Comparison of ENCODE assay signal across 8 cellular contexts in the genomic region with DNA sequence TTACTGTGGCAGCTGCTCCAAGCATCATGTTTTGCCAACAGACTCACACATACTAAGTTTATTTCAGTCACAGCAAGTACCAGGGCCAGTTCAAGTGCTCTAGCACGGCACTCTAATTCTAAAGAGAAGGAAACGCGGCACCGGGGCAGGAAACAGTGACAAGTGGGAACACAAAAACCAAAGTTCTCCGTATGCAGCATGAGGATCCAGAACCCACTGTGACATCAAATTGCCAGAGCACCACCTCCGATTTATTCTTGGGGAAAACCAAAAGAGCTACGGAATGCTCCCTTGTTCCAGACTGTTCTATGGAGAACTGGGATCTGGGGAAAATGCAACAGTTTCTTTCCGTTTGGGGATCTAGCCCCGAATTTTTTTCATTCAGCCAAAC. TPM values are rescaled to one million over a fixed set of nuclear protein-coding genes. Genes with fewer than 3 reads are reported as not detected.
A peak's percentile ranks its signal among the peaks of the same experiment; 100 is the strongest.
DNase-seq lines count a peak whose midpoint lies in the region; ATAC-seq, FAIRE-seq and TF ChIP-seq lines count a peak whose summit lies in the region.

No MANE protein-coding gene starts in this region.

- peaks cover 25 to 49% (median 42%) of the 10 kb centered on the region in 4 donors for H3K4me1 ChIP-seq in stomach

- H3K36me3 Mint-ChIP-seq in IgD-negative memory B cell (peaks cover 1% of the 10 kb centered on the region), immature natural killer cell (peaks cover 0 to 5% (median 0%) of the 10 kb centered on the region in 3 donors)
- peaks cover 14% of the 10 kb centered on the region for H3K36me3 Mint-ChIP-seq in activated naive CD8-positive, alpha-beta T cell treated with anti-CD3 and anti-CD28 coated beads, Interleukin-2, amount 10 ng/mL, durations not matched to agents 7 days and 5 days

- no peak for TF ChIP-seq CTCF in stomach (IDR thresholded peaks at IDR 0.05)

- peak overlapping the region; percentile 90 to 98 (median 97) for H3K4me3 Mint-ChIP-seq in IgD-negative memory B cell
- peak overlapping the region; percentile 91 for H3K4me3 Mint-ChIP-seq in activated naive CD8-positive, alpha-beta T cell treated with anti-CD3 and anti-CD28 coated beads, Interleukin-2, amount 10 ng/mL, durations not matched to agents 7 days and 5 days
- H3K4me3 Mint-ChIP-seq in immature natural killer cell = peak overlapping the region; percentile 91 to 97 (median 95)

- no peaks in the 10 kb centered on the region for H3K9me3 ChIP-seq in stomach

- H3K27ac Mint-ChIP-seq in IgD-negative memory B cell (peak overlapping the region; percentile 73 to 97 (median 94)), immature natural killer cell (peak overlapping the region; percentile 86 to 94 (median 88))
- H3K27ac Mint-ChIP-seq in activated naive CD8-positive, alpha-beta T cell treated with anti-CD3 and anti-CD28 coated beads, Interleukin-2, amount 10 ng/mL, durations not matched to agents 7 days and 5 days = peak overlapping the region; percentile 94

- H3K9me3 Mint-ChIP-seq in IgD-negative memory B cell (no peaks in the 10 kb centered on the region), immature natural killer cell (no peaks in the 10 kb centered on the region)
- no peaks in the 10 kb centered on the region for H3K9me3 Mint-ChIP-seq in activated naive CD8-positive, alpha-beta T cell treated with anti-CD3 and anti-CD28 coated beads, Interleukin-2, amount 10 ng/mL, durations not matched to agents 7 days and 5 days

- H3K36me3 ChIP-seq in stomach = no peaks in the 10 kb centered on the region

- peaks cover 1% of the 10 kb centered on the region for H3K27me3 Mint-ChIP-seq in IgD-negative memory B cell
- H3K27me3 Mint-ChIP-seq in activated naive CD8-positive, alpha-beta T cell treated with anti-CD3 and anti-CD28 coated beads, Interleukin-2, amount 10 ng/mL, durations not matched to agents 7 days and 5 days = peaks cover 19% of the 10 kb centered on the region
- peaks cover 0 to 3% (median 0%) of the 10 kb centered on the region in 3 donors for H3K27me3 Mint-ChIP-seq in immature natural killer cell (ENCODE audit: low read depth in 3 of 3)

- peak overlapping the region; percentile 57 to 92 (median 89) for H3K27ac ChIP-seq in stomach

- POLR2A ChIA-PET in activated naive CD8-positive, alpha-beta T cell treated with anti-CD3 and anti-CD28 coated beads, Interleukin-2, amount 10 ng/mL, durations not matched to agents 7 days and 5 days (lab: Charles Lee) = interaction anchor here (0.6 to 1.1 kb wide), 2 partner anchors 381 to 590 kb away, joined by 3 to 5 read pairs; a partner anchor contains a TSS

- no peak for FAIRE-seq in frontal cortex (lab: Jason Lieb, UNC)

- DNase-seq in GDM1 (lab: John Stamatoyannopoulos, UW) (peak; percentile 47), immature natural killer cell (no peak), stomach (no peak), frontal cortex (ENCODE audit: low spot score in 2 of 2) (no peak), mucosa of gallbladder (ENCODE audit: low spot score) (no peak)
- DNase-seq in activated naive CD8-positive, alpha-beta T cell treated with anti-CD3 and anti-CD28 coated beads, Interleukin-2, amount 10 ng/mL, durations not matched to agents 7 days and 5 days = peak; percentile 42

- intact Hi-C loops in stomach (cut with DNase I; ENCODE audit: low total_unique reads) = no loop called here

- TF ChIP-seq POLR2A in stomach (IDR thresholded peaks at IDR 0.05) = no peak

- peak overlapping the region; percentile 62 to 69 (median 66) for H3K4me3 ChIP-seq in stomach

- peak; percentile 6 for ATAC-seq in GM21528 (IDR thresholded peaks at IDR 0.05; ENCODE audit: low FRiP score, unreplicated experiment)
- peak; percentile 10 for ATAC-seq in activated naive CD8-positive, alpha-beta T cell treated with anti-CD3 and anti-CD28 coated beads, Interleukin-2, amount 10 ng/mL, durations not matched to agents 7 days and 5 days (ENCODE audit: low read depth)

- no peak for TF ChIP-seq EP300 in stomach (IDR thresholded peaks at IDR 0.05)

- WGBS in stomach, 5 donors = 1 to 3% (median 2%) methylated on average over 9 of the region's 9 CpGs

- H3K27me3 ChIP-seq in stomach = no peaks in the 10 kb centered on the region

- peaks cover 25 to 32% (median 30%) of the 10 kb centered on the region in 3 donors for H3K4me1 Mint-ChIP-seq in IgD-negative memory B cell
- H3K4me1 Mint-ChIP-seq in activated naive CD8-positive, alpha-beta T cell treated with anti-CD3 and anti-CD28 coated beads, Interleukin-2, amount 10 ng/mL, durations not matched to agents 7 days and 5 days = peaks cover 32% of the 10 kb centered on the region
- peaks cover 45 to 53% of the 10 kb centered on the region in 2 donors for H3K4me1 Mint-ChIP-seq in immature natural killer cell

RNA-seq across cellular contexts. Expression of a gene that starts 0.4 kb away (rescaled TPM):
- 11.8 TPM for polyA plus RNA-seq in IgD-negative memory B cell
- total RNA-seq in activated naive CD8-positive, alpha-beta T cell treated with anti-CD3 and anti-CD28 coated beads, Interleukin-2, amount 10 ng/mL, durations not matched to agents 7 days and 5 days = 10 to 100 TPM; 19.8 to 21.3 TPM
- 10 to 100 TPM; 13.1 to 16.0 (median 13.3) TPM for polyA plus RNA-seq in immature natural killer cell
- 10 to 100 TPM in 3 of 5 donors, 1 to 10 TPM in 2; 2.2 to 33.8 (median 25.8) TPM for total RNA-seq in stomach
- 10 to 100 TPM in 1 of 3 donors, 1 to 10 TPM in 2; 4.4 to 40.2 (median 8.8) TPM for polyA plus RNA-seq in stomach
- total RNA-seq in frontal cortex = 2.0 TPM
- total RNA-seq in mucosa of gallbladder = 11.8 TPM

Comparison
In these comparisons a context has a peak if more than half of its experiments do, and no peak if none do; other contexts are left out.
1. DNase-seq: peak in GDM1 (single experiment) and activated naive CD8-positive, alpha-beta T cell treated with anti-CD3 and anti-CD28 coated beads, Interleukin-2, amount 10 ng/mL, durations not matched to agents 7 days and 5 days (single experiment); none in immature natural killer cell (0 of 3), stomach (single experiment), frontal cortex (0 of 2) and mucosa of gallbladder (single experiment).
2. Peak in every context shown above with its lines, with median percentiles within 50 percentile points of each other: H3K27ac Mint-ChIP-seq and H3K4me3 Mint-ChIP-seq.